2 cellular contexts compared by ENCODE assay signal in the genomic region with DNA sequence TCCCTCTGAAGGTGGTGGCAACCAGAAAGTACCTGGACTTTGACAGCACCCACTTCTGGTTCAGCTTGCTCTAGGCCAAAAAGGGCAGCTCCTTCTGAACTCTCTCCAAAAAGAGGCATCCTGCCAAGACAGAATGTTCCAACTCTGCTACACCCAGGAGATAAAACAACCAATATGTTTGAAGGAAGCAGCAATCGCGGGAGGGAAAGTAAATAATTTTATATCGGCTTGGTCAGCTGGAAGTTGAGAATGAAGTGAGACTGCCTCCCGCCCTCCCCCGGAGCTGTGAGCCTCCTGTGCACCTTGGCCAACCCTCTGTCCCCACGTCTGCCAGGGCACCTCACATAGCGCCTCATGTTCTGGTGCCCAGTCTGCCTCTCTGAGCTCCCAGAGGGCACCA.
TF ChIP-seq lines count a peak whose summit lies in the region.

No MANE protein-coding gene starts in this region.

TF ChIP-seq in HepG2, 621 proteins besides CTCF, POLR2A, EP300 and RAD21:
- TF ChIP-seq CREB1 (IDR thresholded peaks at IDR 0.05) (no peak), CREB1 (CRISPR knock-in tag; IDR thresholded peaks at IDR 0.05) (no peak), NFE2 (CRISPR knock-in tag; IDR thresholded peaks at IDR 0.05) (no peak), HNRNPLL (IDR thresholded peaks at IDR 0.05; ENCODE audit: low read depth, low read length, poor library complexity, severe bottlenecking) (no peak), ZC3H13 (CRISPR knock-in tag; IDR thresholded peaks at IDR 0.05) (no peak), MTA1 (CRISPR knock-in tag; IDR thresholded peaks at IDR 0.05; ENCODE audit: borderline replicate concordance) (no peak), RBM22 (optimal IDR thresholded peaks at IDR 0.05; ENCODE audit: low read length) (no peak), ZNF883 (CRISPR knock-in tag; IDR thresholded peaks at IDR 0.05; ENCODE audit: not compliant biosample characterization) (no peak), TBL1XR1 (IDR thresholded peaks at IDR 0.05; ENCODE audit: borderline replicate concordance, low read length, partially characterized antibody) (no peak), BRCA1 (CRISPR knock-in tag; IDR thresholded peaks at IDR 0.05) (no peak), PAWR (CRISPR knock-in tag; IDR thresholded peaks at IDR 0.05; ENCODE audit: borderline replicate concordance) (no peak), ZNF354B (CRISPR knock-in tag; IDR thresholded peaks at IDR 0.05) (no peak), FOXK2 (IDR thresholded peaks at IDR 0.05) (no peak), ZNF790 (CRISPR knock-in tag; IDR thresholded peaks at IDR 0.05; ENCODE audit: borderline replicate concordance) (no peak)
- TF ChIP-seq, protein P1, sequence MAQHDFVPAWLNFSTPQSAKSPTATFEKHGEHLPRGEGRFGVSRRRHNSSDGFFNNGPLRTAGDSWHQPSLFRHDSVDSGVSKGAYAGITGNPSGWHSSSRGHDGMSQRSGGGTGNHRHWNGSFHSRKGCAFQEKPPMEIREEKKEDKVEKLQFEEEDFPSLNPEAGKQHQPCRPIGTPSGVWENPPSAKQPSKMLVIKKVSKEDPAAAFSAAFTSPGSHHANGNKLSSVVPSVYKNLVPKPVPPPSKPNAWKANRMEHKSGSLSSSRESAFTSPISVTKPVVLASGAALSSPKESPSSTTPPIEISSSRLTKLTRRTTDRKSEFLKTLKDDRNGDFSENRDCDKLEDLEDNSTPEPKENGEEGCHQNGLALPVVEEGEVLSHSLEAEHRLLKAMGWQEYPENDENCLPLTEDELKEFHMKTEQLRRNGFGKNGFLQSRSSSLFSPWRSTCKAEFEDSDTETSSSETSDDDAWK (CRISPR knock-in tag; IDR thresholded peaks at IDR 0.05), result no peak
- TF ChIP-seq, protein P2, sequence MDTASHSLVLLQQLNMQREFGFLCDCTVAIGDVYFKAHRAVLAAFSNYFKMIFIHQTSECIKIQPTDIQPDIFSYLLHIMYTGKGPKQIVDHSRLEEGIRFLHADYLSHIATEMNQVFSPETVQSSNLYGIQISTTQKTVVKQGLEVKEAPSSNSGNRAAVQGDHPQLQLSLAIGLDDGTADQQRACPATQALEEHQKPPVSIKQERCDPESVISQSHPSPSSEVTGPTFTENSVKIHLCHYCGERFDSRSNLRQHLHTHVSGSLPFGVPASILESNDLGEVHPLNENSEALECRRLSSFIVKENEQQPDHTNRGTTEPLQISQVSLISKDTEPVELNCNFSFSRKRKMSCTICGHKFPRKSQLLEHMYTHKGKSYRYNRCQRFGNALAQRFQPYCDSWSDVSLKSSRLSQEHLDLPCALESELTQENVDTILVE (CRISPR knock-in tag; IDR thresholded peaks at IDR 0.05), result no peak
- TF ChIP-seq, protein P3, sequence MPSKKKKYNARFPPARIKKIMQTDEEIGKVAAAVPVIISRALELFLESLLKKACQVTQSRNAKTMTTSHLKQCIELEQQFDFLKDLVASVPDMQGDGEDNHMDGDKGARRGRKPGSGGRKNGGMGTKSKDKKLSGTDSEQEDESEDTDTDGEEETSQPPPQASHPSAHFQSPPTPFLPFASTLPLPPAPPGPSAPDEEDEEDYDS (CRISPR knock-in tag; IDR thresholded peaks at IDR 0.05), result no peak

TF ChIP-seq in GM23338, 12 proteins besides CTCF, POLR2A, EP300 and RAD21:
- no peak for TF ChIP-seq NANOG (IDR thresholded peaks at IDR 0.05; ENCODE audit: borderline replicate concordance)
- TF ChIP-seq, protein P4, sequence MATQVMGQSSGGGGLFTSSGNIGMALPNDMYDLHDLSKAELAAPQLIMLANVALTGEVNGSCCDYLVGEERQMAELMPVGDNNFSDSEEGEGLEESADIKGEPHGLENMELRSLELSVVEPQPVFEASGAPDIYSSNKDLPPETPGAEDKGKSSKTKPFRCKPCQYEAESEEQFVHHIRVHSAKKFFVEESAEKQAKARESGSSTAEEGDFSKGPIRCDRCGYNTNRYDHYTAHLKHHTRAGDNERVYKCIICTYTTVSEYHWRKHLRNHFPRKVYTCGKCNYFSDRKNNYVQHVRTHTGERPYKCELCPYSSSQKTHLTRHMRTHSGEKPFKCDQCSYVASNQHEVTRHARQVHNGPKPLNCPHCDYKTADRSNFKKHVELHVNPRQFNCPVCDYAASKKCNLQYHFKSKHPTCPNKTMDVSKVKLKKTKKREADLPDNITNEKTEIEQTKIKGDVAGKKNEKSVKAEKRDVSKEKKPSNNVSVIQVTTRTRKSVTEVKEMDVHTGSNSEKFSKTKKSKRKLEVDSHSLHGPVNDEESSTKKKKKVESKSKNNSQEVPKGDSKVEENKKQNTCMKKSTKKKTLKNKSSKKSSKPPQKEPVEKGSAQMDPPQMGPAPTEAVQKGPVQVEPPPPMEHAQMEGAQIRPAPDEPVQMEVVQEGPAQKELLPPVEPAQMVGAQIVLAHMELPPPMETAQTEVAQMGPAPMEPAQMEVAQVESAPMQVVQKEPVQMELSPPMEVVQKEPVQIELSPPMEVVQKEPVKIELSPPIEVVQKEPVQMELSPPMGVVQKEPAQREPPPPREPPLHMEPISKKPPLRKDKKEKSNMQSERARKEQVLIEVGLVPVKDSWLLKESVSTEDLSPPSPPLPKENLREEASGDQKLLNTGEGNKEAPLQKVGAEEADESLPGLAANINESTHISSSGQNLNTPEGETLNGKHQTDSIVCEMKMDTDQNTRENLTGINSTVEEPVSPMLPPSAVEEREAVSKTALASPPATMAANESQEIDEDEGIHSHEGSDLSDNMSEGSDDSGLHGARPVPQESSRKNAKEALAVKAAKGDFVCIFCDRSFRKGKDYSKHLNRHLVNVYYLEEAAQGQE (IDR thresholded peaks at IDR 0.05; ENCODE audit: unreplicated experiment), result no peak
- TF ChIP-seq, protein P5, sequence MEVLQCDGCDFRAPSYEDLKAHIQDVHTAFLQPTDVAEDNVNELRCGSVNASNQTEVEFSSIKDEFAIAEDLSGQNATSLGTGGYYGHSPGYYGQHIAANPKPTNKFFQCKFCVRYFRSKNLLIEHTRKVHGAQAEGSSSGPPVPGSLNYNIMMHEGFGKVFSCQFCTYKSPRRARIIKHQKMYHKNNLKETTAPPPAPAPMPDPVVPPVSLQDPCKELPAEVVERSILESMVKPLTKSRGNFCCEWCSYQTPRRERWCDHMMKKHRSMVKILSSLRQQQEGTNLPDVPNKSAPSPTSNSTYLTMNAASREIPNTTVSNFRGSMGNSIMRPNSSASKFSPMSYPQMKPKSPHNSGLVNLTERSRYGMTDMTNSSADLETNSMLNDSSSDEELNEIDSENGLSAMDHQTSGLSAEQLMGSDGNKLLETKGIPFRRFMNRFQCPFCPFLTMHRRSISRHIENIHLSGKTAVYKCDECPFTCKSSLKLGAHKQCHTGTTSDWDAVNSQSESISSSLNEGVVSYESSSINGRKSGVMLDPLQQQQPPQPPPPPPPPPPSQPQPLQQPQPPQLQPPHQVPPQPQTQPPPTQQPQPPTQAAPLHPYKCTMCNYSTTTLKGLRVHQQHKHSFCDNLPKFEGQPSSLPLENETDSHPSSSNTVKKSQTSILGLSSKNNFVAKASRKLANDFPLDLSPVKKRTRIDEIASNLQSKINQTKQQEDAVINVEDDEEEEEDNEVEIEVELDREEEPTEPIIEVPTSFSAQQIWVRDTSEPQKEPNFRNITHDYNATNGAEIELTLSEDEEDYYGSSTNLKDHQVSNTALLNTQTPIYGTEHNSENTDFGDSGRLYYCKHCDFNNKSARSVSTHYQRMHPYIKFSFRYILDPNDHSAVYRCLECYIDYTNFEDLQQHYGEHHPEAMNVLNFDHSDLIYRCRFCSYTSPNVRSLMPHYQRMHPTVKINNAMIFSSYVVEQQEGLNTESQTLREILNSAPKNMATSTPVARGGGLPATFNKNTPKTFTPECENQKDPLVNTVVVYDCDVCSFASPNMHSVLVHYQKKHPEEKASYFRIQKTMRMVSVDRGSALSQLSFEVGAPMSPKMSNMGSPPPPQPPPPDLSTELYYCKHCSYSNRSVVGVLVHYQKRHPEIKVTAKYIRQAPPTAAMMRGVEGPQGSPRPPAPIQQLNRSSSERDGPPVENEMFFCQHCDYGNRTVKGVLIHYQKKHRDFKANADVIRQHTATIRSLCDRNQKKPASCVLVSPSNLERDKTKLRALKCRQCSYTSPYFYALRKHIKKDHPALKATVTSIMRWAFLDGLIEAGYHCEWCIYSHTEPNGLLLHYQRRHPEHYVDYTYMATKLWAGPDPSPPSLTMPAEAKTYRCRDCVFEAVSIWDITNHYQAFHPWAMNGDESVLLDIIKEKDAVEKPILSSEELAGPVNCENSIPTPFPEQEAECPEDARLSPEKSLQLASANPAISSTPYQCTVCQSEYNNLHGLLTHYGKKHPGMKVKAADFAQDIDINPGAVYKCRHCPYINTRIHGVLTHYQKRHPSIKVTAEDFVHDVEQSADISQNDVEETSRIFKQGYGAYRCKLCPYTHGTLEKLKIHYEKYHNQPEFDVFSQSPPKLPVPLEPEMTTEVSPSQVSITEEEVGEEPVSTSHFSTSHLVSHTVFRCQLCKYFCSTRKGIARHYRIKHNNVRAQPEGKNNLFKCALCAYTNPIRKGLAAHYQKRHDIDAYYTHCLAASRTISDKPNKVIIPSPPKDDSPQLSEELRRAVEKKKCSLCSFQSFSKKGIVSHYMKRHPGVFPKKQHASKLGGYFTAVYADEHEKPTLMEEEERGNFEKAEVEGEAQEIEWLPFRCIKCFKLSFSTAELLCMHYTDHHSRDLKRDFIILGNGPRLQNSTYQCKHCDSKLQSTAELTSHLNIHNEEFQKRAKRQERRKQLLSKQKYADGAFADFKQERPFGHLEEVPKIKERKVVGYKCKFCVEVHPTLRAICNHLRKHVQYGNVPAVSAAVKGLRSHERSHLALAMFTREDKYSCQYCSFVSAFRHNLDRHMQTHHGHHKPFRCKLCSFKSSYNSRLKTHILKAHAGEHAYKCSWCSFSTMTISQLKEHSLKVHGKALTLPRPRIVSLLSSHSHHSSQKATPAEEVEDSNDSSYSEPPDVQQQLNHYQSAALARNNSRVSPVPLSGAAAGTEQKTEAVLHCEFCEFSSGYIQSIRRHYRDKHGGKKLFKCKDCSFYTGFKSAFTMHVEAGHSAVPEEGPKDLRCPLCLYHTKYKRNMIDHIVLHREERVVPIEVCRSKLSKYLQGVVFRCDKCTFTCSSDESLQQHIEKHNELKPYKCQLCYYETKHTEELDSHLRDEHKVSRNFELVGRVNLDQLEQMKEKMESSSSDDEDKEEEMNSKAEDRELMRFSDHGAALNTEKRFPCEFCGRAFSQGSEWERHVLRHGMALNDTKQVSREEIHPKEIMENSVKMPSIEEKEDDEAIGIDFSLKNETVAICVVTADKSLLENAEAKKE (CRISPR knock-in tag; IDR thresholded peaks at IDR 0.05), result no peak
- TF ChIP-seq ZNF114 (CRISPR knock-in tag; IDR thresholded peaks at IDR 0.05), result no peak
- no peak for TF ChIP-seq STAT1 (IDR thresholded peaks at IDR 0.05; ENCODE audit: unreplicated experiment)
- TF ChIP-seq, protein P6, sequence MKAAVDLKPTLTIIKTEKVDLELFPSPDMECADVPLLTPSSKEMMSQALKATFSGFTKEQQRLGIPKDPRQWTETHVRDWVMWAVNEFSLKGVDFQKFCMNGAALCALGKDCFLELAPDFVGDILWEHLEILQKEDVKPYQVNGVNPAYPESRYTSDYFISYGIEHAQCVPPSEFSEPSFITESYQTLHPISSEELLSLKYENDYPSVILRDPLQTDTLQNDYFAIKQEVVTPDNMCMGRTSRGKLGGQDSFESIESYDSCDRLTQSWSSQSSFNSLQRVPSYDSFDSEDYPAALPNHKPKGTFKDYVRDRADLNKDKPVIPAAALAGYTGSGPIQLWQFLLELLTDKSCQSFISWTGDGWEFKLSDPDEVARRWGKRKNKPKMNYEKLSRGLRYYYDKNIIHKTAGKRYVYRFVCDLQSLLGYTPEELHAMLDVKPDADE (IDR thresholded peaks at IDR 0.05), result no peak
- no peak for TF ChIP-seq ZNF331 (CRISPR knock-in tag; IDR thresholded peaks at IDR 0.05; ENCODE audit: low read depth)
- no peak for TF ChIP-seq JUNB (IDR thresholded peaks at IDR 0.05; ENCODE audit: unreplicated experiment)
- TF ChIP-seq EZH2 (IDR thresholded peaks at IDR 0.05; ENCODE audit: low read depth, unreplicated experiment), result no peak
- no peak for TF ChIP-seq CREB1 (CRISPR knock-in tag; IDR thresholded peaks at IDR 0.05; ENCODE audit: low read depth)
- no peak for TF ChIP-seq POLR2AphosphoS5 (IDR thresholded peaks at IDR 0.05; ENCODE audit: low read depth)
